ENCODE assay signal across 8 cellular contexts in the genomic region with DNA sequence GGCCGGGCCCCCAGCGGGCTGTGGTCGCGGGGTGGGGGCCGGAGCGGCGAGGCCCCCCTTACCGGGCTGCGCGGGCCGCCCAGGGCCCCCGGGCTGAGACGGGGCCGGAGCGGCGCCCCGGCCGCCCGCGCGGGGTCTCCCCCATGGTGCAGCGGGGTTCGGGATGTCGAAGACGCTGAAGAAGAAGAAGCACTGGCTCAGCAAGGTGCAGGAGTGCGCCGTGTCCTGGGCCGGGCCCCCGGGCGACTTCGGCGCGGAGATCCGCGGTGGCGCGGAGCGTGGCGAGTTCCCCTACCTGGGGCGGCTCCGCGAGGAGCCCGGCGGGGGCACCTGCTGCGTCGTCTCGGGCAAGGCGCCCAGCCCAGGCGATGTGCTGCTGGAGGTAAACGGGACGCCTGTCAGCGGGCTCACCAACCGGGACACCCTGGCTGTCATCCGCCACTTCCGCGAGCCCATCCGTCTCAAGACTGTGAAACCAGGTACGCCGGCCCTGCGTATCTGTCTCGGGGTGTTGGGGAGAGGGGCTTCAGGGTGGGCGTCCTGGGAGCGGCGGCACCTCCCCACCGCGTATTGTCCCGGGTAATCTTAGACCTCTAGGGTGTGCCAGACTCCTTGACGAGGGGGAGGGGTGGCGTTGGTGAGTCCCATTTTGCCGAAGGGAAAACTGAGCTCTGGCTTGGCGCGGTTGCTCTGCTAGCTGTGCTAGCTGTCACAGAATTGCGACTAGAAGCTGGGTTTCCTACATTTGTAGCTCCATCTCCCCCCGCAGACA. TPM values are rescaled to one million over a fixed set of nuclear protein-coding genes. Genes with fewer than 3 reads are reported as not detected.
DNase-seq lines count a peak whose midpoint lies in the region; ATAC-seq, FAIRE-seq and TF ChIP-seq lines count a peak whose summit lies in the region.

No MANE protein-coding gene starts in this region.

- 2% methylated on average over 57 of the region's 74 CpGs for WGBS in GM12878 (ENCODE audit: insufficient coverage, insufficient replicate concordance, low lambda C conversion rate, missing lambda C conversion rate)
- 0 to 1% (median 1%) methylated on average over 49 to 74 of the region's 74 CpGs for WGBS in small intestine, 3 donors

- peak overlapping the region; percentile 56; the same call in 1 of the 2 replicates for H3K9ac ChIP-seq in GM12878 (ENCODE audit: control insufficient read depth, insufficient read depth, low read length)

- H3K4me3 Mint-ChIP-seq in Calu3 (ENCODE audit: low read depth, unreplicated experiment), result peak overlapping the region; percentile 88
- peak overlapping the region; percentile 91 for H3K4me3 Mint-ChIP-seq in T-helper 1 cell treated with Interleukin-12 subunit alpha and Interleukin-12 subunit beta and Interleukin-4 antibody, amounts not matched to agents 30 μg/mL and 1 μg/mL, for 36 hours
- H3K4me3 Mint-ChIP-seq in immature natural killer cell, result peak overlapping the region; percentile 82 to 95 (median 89)

- no peaks in the 10 kb centered on the region for H4K20me1 ChIP-seq in GM12878 (ENCODE audit: control insufficient read depth, insufficient read depth)

- no peak for TF ChIP-seq POLR2A in GM12878 (IDR thresholded peaks at IDR 0.05; ENCODE audit: low read depth, low read length)

- CTCF ChIA-PET in Calu3 (lab: Charles Lee) (interaction anchor here (1.0 to 1.3 kb wide), 3 partner anchors 63 to 249 kb away, joined by 3 to 4 read pairs (median 4); no protein-coding TSS in a partner anchor), GM12878 (lab: Yijun Ruan, JAX) (interaction anchor here (1.3 to 2.1 kb wide), 2 partner anchors 8 to 318 kb away, joined by 3 to 10 read pairs; partner anchors contain the start of gene LRIG2)

- no peak for TF ChIP-seq RAD21 in GM12878 (IDR thresholded peaks at IDR 0.05; ENCODE audit: insufficient read depth, low read depth, low read length)

- H3K27me3 Mint-ChIP-seq in Calu3 (ENCODE audit: unreplicated experiment), result no peaks in the 10 kb centered on the region
- H3K27me3 Mint-ChIP-seq in T-helper 1 cell treated with Interleukin-12 subunit alpha and Interleukin-12 subunit beta and Interleukin-4 antibody, amounts not matched to agents 30 μg/mL and 1 μg/mL, for 36 hours (ENCODE audit: low read depth), result peaks cover 34% of the 10 kb centered on the region
- peaks cover 3 to 24% (median 11%) of the 10 kb centered on the region in 3 donors for H3K27me3 Mint-ChIP-seq in immature natural killer cell (ENCODE audit: low read depth in 3 of 3)

- in situ Hi-C loops in GM12878 (cut with MboI), result no loop called here

- TF ChIP-seq EP300 in GM12878 (IDR thresholded peaks at IDR 0.05; ENCODE audit: borderline replicate concordance in 1 of 2, control insufficient read depth in 1 of 2, low read depth in 2 of 2, low read length in 2 of 2), result no peak

- intact Hi-C loops in Calu3 (cut with micrococcal nuclease; ENCODE audit: unreplicated experiment) (loop anchor here (5.0 kb wide), 1 partner anchor 286 kb away; no protein-coding TSS in a partner anchor), GM12878 (cut with micrococcal nuclease; ENCODE audit: unreplicated experiment) (loop anchor here (2.0 to 10.0 kb wide), 3 partner anchors 249 to 676 kb away; partner anchors contain the start of gene PPM1J)

- H3K4me1 Mint-ChIP-seq in Calu3 (ENCODE audit: low read depth, unreplicated experiment) (peaks cover 22% of the 10 kb centered on the region), immature natural killer cell (peaks cover 15 to 21% of the 10 kb centered on the region in 2 donors)
- peaks cover 23% of the 10 kb centered on the region for H3K4me1 Mint-ChIP-seq in T-helper 1 cell treated with Interleukin-12 subunit alpha and Interleukin-12 subunit beta and Interleukin-4 antibody, amounts not matched to agents 30 μg/mL and 1 μg/mL, for 36 hours (ENCODE audit: low read depth)

- peaks cover 0 to 10% of the 10 kb centered on the region in 2 experiments; a peak in 2 of 4 replicates for H3K27me3 ChIP-seq in GM12878 (replicated peaks in 1 of 2; ENCODE audit: control insufficient read depth in 2 of 2, insufficient read depth in 2 of 2, low read length in 1 of 2)
- H3K27me3 ChIP-seq in small intestine (ENCODE audit: control insufficient read depth in 2 of 2, insufficient read depth in 2 of 2, low read length in 2 of 2), result no peaks in the 10 kb centered on the region

- POLR2A ChIA-PET in GM12878 (lab: Charles Lee), result interaction anchor here (0.7 kb wide), 1 partner anchor 17 kb away, joined by 4 read pairs; no protein-coding TSS in a partner anchor

- no peak for FAIRE-seq in GM12878 (lab: Jason Lieb, UNC)
- no peak for FAIRE-seq in small intestine (lab: Jason Lieb, UNC)

- TF ChIP-seq CTCF in Calu3 (IDR thresholded peaks at IDR 0.05; ENCODE audit: unreplicated experiment) (no peak), GM12878 (IDR thresholded peaks at IDR 0.05 in 2 of 3, conservative IDR thresholded peaks at IDR 0.05 in 1 of 3; ENCODE audit: control insufficient read depth in 2 of 3, extremely low read depth in 1 of 3, insufficient read depth in 1 of 3, low read depth in 3 of 3, low read length in 3 of 3) (no peak)

- peak overlapping the region; percentile 68 for H3K4me3 ChIP-seq in GM12878
- H3K4me3 ChIP-seq in small intestine (ENCODE audit: low read depth in 1 of 2, low read length in 2 of 2), result peak overlapping the region; percentile 92 to 98

- peak overlapping the region; percentile 96 for H3K4me2 ChIP-seq in GM12878 (ENCODE audit: control insufficient read depth, insufficient read depth)

- DNase-seq in Calu3 (peak; percentile 45), GM12878 (ENCODE audit: low read depth, low spot score) (no peak), immature natural killer cell (peak; percentile 20 to 29 (median 23)), small intestine (peak; percentile 78), pons (ENCODE audit: low spot score) (no peak), inferior parietal cortex (ENCODE audit: extremely low spot score) (no peak)

- RAD21 ChIA-PET in GM12878 (lab: Charles Lee; ENCODE audit: unreplicated experiment), result no interaction called here

- SMC1A ChIA-PET in GM12878 (lab: Charles Lee; ENCODE audit: uncharacterized antibody, unreplicated experiment), result no interaction called here

- H3K27ac Mint-ChIP-seq in Calu3 (ENCODE audit: unreplicated experiment), result peak overlapping the region; percentile 72
- peak overlapping the region; percentile 15 for H3K27ac Mint-ChIP-seq in T-helper 1 cell treated with Interleukin-12 subunit alpha and Interleukin-12 subunit beta and Interleukin-4 antibody, amounts not matched to agents 30 μg/mL and 1 μg/mL, for 36 hours
- H3K27ac Mint-ChIP-seq in immature natural killer cell, result peak overlapping the region in 1 of 6 donors; percentile 8

- H3K36me3 ChIP-seq in GM12878 (ENCODE audit: control insufficient read depth in 2 of 2, insufficient read depth in 2 of 2, low read length in 1 of 2) (no peaks in the 10 kb centered on the region), small intestine (ENCODE audit: control insufficient read depth in 2 of 2, insufficient read depth in 2 of 2, low read length in 2 of 2) (no peaks in the 10 kb centered on the region)

- ATAC-seq in HG02759 (IDR thresholded peaks at IDR 0.05; ENCODE audit: unreplicated experiment) (peak; percentile 11), GM12878 (peak; percentile 10)

- H3K79me2 ChIP-seq in GM12878 (ENCODE audit: control insufficient read depth, insufficient read depth, low read length), result no peaks in the 10 kb centered on the region

- H3K4me1 ChIP-seq in GM12878 (ENCODE audit: control insufficient read depth, insufficient read depth, low read length) (peaks cover 2% of the 10 kb centered on the region; the same call in 1 of the 2 replicates), small intestine (ENCODE audit: control insufficient read depth in 2 of 2, insufficient read depth in 1 of 2, low read depth in 1 of 2, low read length in 1 of 2) (no peaks in the 10 kb centered on the region)

- peak overlapping the region; percentile 86 for H2AFZ ChIP-seq in GM12878 (ENCODE audit: control insufficient read depth, low read depth, low read length)

- H3K9me3 Mint-ChIP-seq in Calu3 (ENCODE audit: low read depth, unreplicated experiment), result no peaks in the 10 kb centered on the region
- H3K9me3 Mint-ChIP-seq in T-helper 1 cell treated with Interleukin-12 subunit alpha and Interleukin-12 subunit beta and Interleukin-4 antibody, amounts not matched to agents 30 μg/mL and 1 μg/mL, for 36 hours, result peaks cover 4% of the 10 kb centered on the region
- H3K9me3 Mint-ChIP-seq in immature natural killer cell, result peaks cover 0 to 3% (median 0%) of the 10 kb centered on the region in 6 donors

- H3K9me3 ChIP-seq in GM12878 (replicated peaks; ENCODE audit: control insufficient read depth, insufficient read depth, low read length) (no peaks in the 10 kb centered on the region; the same call in 1 of the 3 replicates), small intestine (ENCODE audit: control insufficient read depth, low read depth) (no peaks in the 10 kb centered on the region)

- H3K27ac ChIP-seq in GM12878 (ENCODE audit: control insufficient read depth, insufficient read depth), result no peak overlapping the region
- H3K27ac ChIP-seq in small intestine (ENCODE audit: low read depth in 1 of 2, low read length in 1 of 2), result peak overlapping the region; percentile 86 to 95

- H3K36me3 Mint-ChIP-seq in Calu3 (ENCODE audit: insufficient read depth, unreplicated experiment) (peaks cover 41% of the 10 kb centered on the region), immature natural killer cell (no peaks in the 10 kb centered on the region)
- no peaks in the 10 kb centered on the region for H3K36me3 Mint-ChIP-seq in T-helper 1 cell treated with Interleukin-12 subunit alpha and Interleukin-12 subunit beta and Interleukin-4 antibody, amounts not matched to agents 30 μg/mL and 1 μg/mL, for 36 hours (ENCODE audit: low read depth)

- no TSS peak for BruUV-seq in Calu3 (replicated peaks; lab: Mats Ljungman, UMichigan)
- no TSS peak for BruUV-seq in GM12878 (replicated peaks; lab: Mats Ljungman, UMichigan)

RNA-seq across cellular contexts. Expression of gene MAGI3, which starts 0.7 kb away (rescaled TPM):
- total RNA-seq in Calu3 (2022), result 13.4 and 14.2 TPM in 2 replicates
- 11.5 and 13.6 TPM in 2 replicates for total RNA-seq in GM12878 (2013; cell fraction: nucleolus; rRNA removed)
- 0.17 and 0.44 TPM in 2 replicates for total RNA-seq in GM12878 (2014; rRNA removed)
- 0.32 and 0.45 TPM in 2 replicates for total RNA-seq in GM12878 (2014; rRNA removed; fragmentation: Illumina TruSeq; extraction: Trizol)
- total RNA-seq in GM12878 (2021), result 0.37 and 0.51 TPM in 2 replicates
- 0.85 TPM for polyA plus RNA-seq in GM12878 (2011; ENCODE audit: low read depth)
- 0.53 and 0.65 TPM in 2 replicates for polyA plus RNA-seq in GM12878 (2011; rRNA removed)
- 0.13 and 0.21 TPM in 2 replicates for polyA plus RNA-seq in GM12878 (2011; cell fraction: cytosol; rRNA removed)
- polyA plus RNA-seq in GM12878 (2011; cell fraction: nucleus; rRNA removed), result 0.39 TPM in 2 replicates
- 0.62 and 0.85 TPM in 2 replicates for polyA plus RNA-seq in GM12878 (2012)
- polyA plus RNA-seq in GM12878 (2014; fragmentation: Illumina TruSeq; extraction: Trizol), result 0.28 and 0.54 TPM in 2 replicates
- polyA plus RNA-seq in GM12878 (2014; fragmentation: Nextera tagmentation; extraction: Ambion mirVana), result under 1 TPM; 0.24 to 0.29 TPM
- 0.06 and 0.35 TPM in 2 replicates for polyA plus RNA-seq in GM12878 (2014; rRNA removed)
- polyA plus RNA-seq in GM12878 (2016; fragmentation: Nextera tagmentation; extraction: Ambion mirVana), result under 1 TPM; 0.19 to 0.39 TPM
- polyA minus RNA-seq in GM12878 (2011; rRNA and poly(A)+ RNA removed), result 1.0 and 1.4 TPM in 2 replicates
- polyA minus RNA-seq in GM12878 (2011; cell fraction: cytosol; rRNA and poly(A)+ RNA removed), result 0.21 and 0.40 TPM in 2 replicates
- polyA minus RNA-seq in GM12878 (2011; cell fraction: nucleus; rRNA and poly(A)+ RNA removed), result 1.7 and 3.3 TPM in 2 replicates
- polyA plus RNA-seq in immature natural killer cell, result under 1 TPM in 1 of 3 donors, not detected in 2; 0.15 TPM
- polyA plus RNA-seq in small intestine, result 10 to 100 TPM in 1 of 3 donors, 1 to 10 TPM in 2; 6.8 to 16.1 (median 9.5) TPM

Comparison
In these comparisons a context has a peak if more than half of its experiments do, and no peak if none do; other contexts are left out.
1. DNase-seq: peak in Calu3 (single experiment), immature natural killer cell (3 of 3) and small intestine (single experiment); none in GM12878 (single experiment), pons (single experiment) and inferior parietal cortex (single experiment).
2. RNA of gene MAGI3, which starts 0.7 kb away (polyA plus RNA-seq): 6.8 to 16.1 TPM in small intestine; 0.06 to 0.85 TPM in GM12878 and 0.15 TPM in immature natural killer cell; every median in the first group is over 4 times any median in the second.
3. Peak in every context shown above with its lines, with median percentiles within 50 percentile points of each other: H3K4me3 Mint-ChIP-seq.